Comparison of ENCODE assay signal across 25 cellular contexts in genomic region chr19:829129-829758, GRCh38. TPM values are rescaled to one million over a fixed set of nuclear protein-coding genes. Genes with fewer than 3 reads are reported as not detected.
"Had no signal": no experiment of that assay in that cellular context is flagged by ENCODE, and none has a peak within 500 bp of the region (broad histone marks: within the 10 kb centered on the region; RNA-seq: fewer than 3 reads in every experiment).

No MANE protein-coding gene starts in this region.

- H3K4me1 ChIP-seq: esophagus muscularis mucosa, gastrocnemius medialis, left ventricle myocardium inferior, sigmoid colon had no signal

- H3K27ac ChIP-seq: esophagus muscularis mucosa, gastrocnemius medialis, left ventricle myocardium inferior, sigmoid colon, skin epidermis, stomach, thoracic aorta had no signal

- FAIRE-seq: endometrium, keratinocyte had no signal

- DNase-seq: cortex of kidney; effector memory CD4-positive, alpha-beta T cell; gastrocnemius medialis; glutamatergic neuron; immature natural killer cell; left ventricle myocardium inferior; mesenchymal stem cell; midbrain; sigmoid colon; stimulated activated CD4-positive, alpha-beta T cell treated with anti-CD3 and anti-CD28 coated beads, Interleukin-12 subunit alpha, Interleukin-12 subunit beta, amount 100 ng/mL, for 4 hours; stimulated activated naive CD4-positive, alpha-beta T cell; stomach; substantia nigra; trophoblast cell had no signal

- H3K36me3 ChIP-seq: esophagus muscularis mucosa, gastrocnemius medialis, left ventricle myocardium inferior, sigmoid colon, stomach, thoracic aorta had no signal

- H3K9me3 ChIP-seq: esophagus muscularis mucosa, gastrocnemius medialis, left ventricle myocardium inferior, sigmoid colon, stomach, thoracic aorta had no signal

- ATAC-seq: gastrocnemius medialis; natural killer cell treated with Interleukin-12 subunit alpha and Interleukin-12 subunit beta and Interleukin-15 and Interleukin-18, amount 100 ng/mL, for 72 hours had no signal

- H3K4me3 ChIP-seq: esophagus muscularis mucosa, gastrocnemius medialis, left ventricle myocardium inferior, lung, sigmoid colon, skin epidermis, stomach, thoracic aorta had no signal

RNA-seq across cellular contexts. Expression of gene AZU1, which starts 1.6 kb away (rescaled TPM):
- total RNA-seq: fibroblast of villous mesenchyme, gastrocnemius medialis, left ventricle myocardium inferior, pulmonary artery endothelial cell, urinary bladder had no signal
- polyA plus RNA-seq: immature natural killer cell, keratinocyte had no signal

RNA-seq across cellular contexts. Expression of gene PLPPR3, which starts 7.5 kb away (rescaled TPM):
- total RNA-seq: esophagus muscularis mucosa; gastrocnemius medialis; left ventricle myocardium inferior; natural killer cell treated with Interleukin-12 subunit alpha and Interleukin-12 subunit beta and Interleukin-15 and Interleukin-18, amount 100 ng/mL, for 72 hours; omental fat pad; sigmoid colon; thoracic aorta had no signal
- polyA plus RNA-seq: immature natural killer cell, keratinocyte had no signal

RNA-seq across cellular contexts. Expression of gene PRTN3, which starts 11.6 kb away (rescaled TPM):
- total RNA-seq: fibroblast of villous mesenchyme; left ventricle myocardium inferior; natural killer cell treated with Interleukin-12 subunit alpha and Interleukin-12 subunit beta and Interleukin-15 and Interleukin-18, amount 100 ng/mL, for 72 hours; omental fat pad; pulmonary artery endothelial cell; sigmoid colon; thoracic aorta had no signal
- polyA plus RNA-seq: immature natural killer cell, keratinocyte, sigmoid colon had no signal

RNA-seq across cellular contexts. Expression of gene ELANE, which starts 22.9 kb away (rescaled TPM):
- total RNA-seq: fibroblast of villous mesenchyme; natural killer cell treated with Interleukin-12 subunit alpha and Interleukin-12 subunit beta and Interleukin-15 and Interleukin-18, amount 100 ng/mL, for 72 hours; pulmonary artery endothelial cell; urinary bladder had no signal
- polyA plus RNA-seq: immature natural killer cell, keratinocyte had no signal
